ENCODE assay signal across 17 cellular contexts in the genomic region with DNA sequence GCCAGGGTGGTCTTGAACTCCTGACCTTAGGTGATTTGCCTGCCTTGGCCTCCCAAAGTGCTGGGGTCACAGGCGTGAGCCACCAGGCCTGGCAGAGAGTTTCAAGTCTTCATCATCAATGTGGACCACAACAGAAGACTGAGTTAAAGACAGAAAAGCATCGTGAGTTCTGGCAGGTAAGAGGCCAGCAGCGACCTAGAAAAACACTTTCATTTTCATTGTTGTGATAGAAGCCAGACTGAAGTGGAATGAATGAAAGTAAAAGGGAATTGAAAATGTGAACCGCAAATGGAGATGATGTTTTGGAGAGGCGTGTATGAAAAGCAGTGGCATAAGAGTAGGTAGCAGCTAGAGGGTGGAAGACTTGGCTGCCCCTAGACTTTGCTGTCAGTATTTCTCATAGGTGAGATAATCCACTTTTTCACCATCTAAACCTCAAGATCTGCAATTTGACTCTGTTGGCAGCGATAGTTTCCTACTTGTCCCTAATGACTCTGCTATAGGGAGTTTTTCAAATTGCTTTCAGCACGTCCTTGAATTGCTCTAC. TPM values are rescaled to one million over a fixed set of nuclear protein-coding genes. Genes with fewer than 3 reads are reported as not detected.
DNase-seq lines count a peak whose midpoint lies in the region; ATAC-seq and TF ChIP-seq lines count a peak whose summit lies in the region.
"Had no signal": no experiment of that assay in that cellular context is flagged by ENCODE, and none has a peak within 500 bp of the region (broad histone marks: within the 10 kb centered on the region; RNA-seq: fewer than 3 reads in every experiment).

No MANE protein-coding gene starts in this region.

- H3K4me3 Mint-ChIP-seq in effector memory CD8-positive, alpha-beta T cell, result peak overlapping the region in 1 of 2 donors; percentile 27
- H3K4me3 Mint-ChIP-seq: CD4-positive, CD25-positive, alpha-beta regulatory T cell had no signal

- DNase-seq in DMS79 (lab: John Stamatoyannopoulos, UW), result peak; percentile 56
- DNase-seq in GM12865 (ENCODE audit: low read depth), result peak; percentile 50
- no peak for DNase-seq in PC-9
- DNase-seq in effector memory CD8-positive, alpha-beta T cell, result no peak
- DNase-seq in NCI-H748 (lab: John Stamatoyannopoulos, UW; ENCODE audit: unreplicated experiment), result no peak
- DNase-seq: CD4-positive, CD25-positive, alpha-beta regulatory T cell; Kasumi-1; NCI-H1417 treated with DMSO at 0.1 percent for 48 hours; NCI-H187; NCI-H226; NCI-H510A treated with DMSO at 0.1 percent for 48 hours; NCI-H774; Right ventricle myocardium superior had no signal

- no peak overlapping the region for H3K27ac Mint-ChIP-seq in effector memory CD8-positive, alpha-beta T cell

- H3K4me1 Mint-ChIP-seq in effector memory CD8-positive, alpha-beta T cell (ENCODE audit: low read depth in 2 of 2), result peaks cover 0 to 4% of the 10 kb centered on the region in 2 donors
- H3K4me1 Mint-ChIP-seq: CD4-positive, CD25-positive, alpha-beta regulatory T cell had no signal

- no peaks in the 10 kb centered on the region for H4K20me1 ChIP-seq in PC-9 (ENCODE audit: insufficient read depth)

- no peaks in the 10 kb centered on the region for H3K9me3 Mint-ChIP-seq in effector memory CD8-positive, alpha-beta T cell

- H3K36me3 ChIP-seq in PC-9 (ENCODE audit: low read depth), result no peaks in the 10 kb centered on the region

- peaks cover 0 to 7% of the 10 kb centered on the region in 2 donors for H3K27me3 Mint-ChIP-seq in effector memory CD8-positive, alpha-beta T cell
- H3K27me3 Mint-ChIP-seq: CD4-positive, CD25-positive, alpha-beta regulatory T cell had no signal

- H3K9me2 ChIP-seq in PC-9 (ENCODE audit: insufficient read depth), result peaks cover 2% of the 10 kb centered on the region; the same call in 1 of the 2 replicates

- H3K79me2 ChIP-seq in PC-9 (ENCODE audit: low read depth), result no peaks in the 10 kb centered on the region

- H3K9me3 ChIP-seq in PC-9 (ENCODE audit: insufficient read depth, low read depth), result peaks cover 4% of the 10 kb centered on the region; the same call in 1 of the 2 replicates
- H3K9me3 ChIP-seq: A549 had no signal

- CTCF ChIA-PET in PC-9 (lab: Charles Lee), result no interaction called here

- ATAC-seq in effector memory CD8-positive, alpha-beta T cell (replicated peaks), result peak; percentile 42
- ATAC-seq in HG03469 (IDR thresholded peaks at IDR 0.05; ENCODE audit: unreplicated experiment) (no peak), HG03342 (IDR thresholded peaks at IDR 0.05; ENCODE audit: unreplicated experiment) (no peak), HG02973 (IDR thresholded peaks at IDR 0.05; ENCODE audit: unreplicated experiment) (no peak)
- ATAC-seq: A549 had no signal

- no peak overlapping the region for H3K4me3 ChIP-seq in GM12865 (ENCODE audit: low read depth, low read length)
- H3K4me3 ChIP-seq in PC-9, result no peak overlapping the region
- H3K4me3 ChIP-seq: A549 had no signal

- no TSS peak for BruUV-seq in PC-9 (replicated peaks; lab: Mats Ljungman, UMichigan)

- no peaks in the 10 kb centered on the region for H3K27me3 ChIP-seq in PC-9 (ENCODE audit: insufficient read depth, low read depth)

- POLR2A ChIA-PET in PC-9 (lab: Charles Lee; ENCODE audit: unreplicated experiment), result no interaction called here

- H3K27ac ChIP-seq in PC-9, result no peak overlapping the region
- H3K27ac ChIP-seq: A549 had no signal

- H3K4me1 ChIP-seq in PC-9 (replicated peaks; ENCODE audit: insufficient read depth), result no peaks in the 10 kb centered on the region
- H3K4me1 ChIP-seq: A549 had no signal

- H3K4me2 ChIP-seq in PC-9, result 0 out of 2 replicates have a peak overlapping the region, but pooled peaks have one; percentile 4
- H3K4me2 ChIP-seq: A549 had no signal

- no peak overlapping the region for H2AFZ ChIP-seq in PC-9

- TF ChIP-seq CTCF in GM12865 (IDR thresholded peaks at IDR 0.05; ENCODE audit: insufficient read depth, low read depth, low read length, missing control alignments) (no peak), PC-9 (conservative IDR thresholded peaks at IDR 0.05) (no peak)

- H3F3A ChIP-seq in PC-9 (ENCODE audit: insufficient read depth, low read depth), result no peaks in the 10 kb centered on the region

- H3K36me3 Mint-ChIP-seq in effector memory CD8-positive, alpha-beta T cell (ENCODE audit: insufficient read depth), result no peaks in the 10 kb centered on the region
- H3K36me3 Mint-ChIP-seq: CD4-positive, CD25-positive, alpha-beta regulatory T cell had no signal

- intact Hi-C loops in PC-9 (cut with micrococcal nuclease; ENCODE audit: unreplicated experiment), result no loop called here

RNA-seq across cellular contexts. Expression of gene PLEKHA5, which starts 47.1 kb away (rescaled TPM):
- total RNA-seq in PC-9 (2021), result 51.3 and 54.1 TPM in 2 replicates

Comparison
In these comparisons a context has a peak if more than half of its experiments do, and no peak if none do; other contexts are left out.
1. DNase-seq: peak in DMS79 (single experiment) and GM12865 (single experiment); none in PC-9 (0 of 2), effector memory CD8-positive, alpha-beta T cell (0 of 3) and NCI-H748 (single experiment).